1 cellular context compared by ENCODE assay signal in the genomic region with DNA sequence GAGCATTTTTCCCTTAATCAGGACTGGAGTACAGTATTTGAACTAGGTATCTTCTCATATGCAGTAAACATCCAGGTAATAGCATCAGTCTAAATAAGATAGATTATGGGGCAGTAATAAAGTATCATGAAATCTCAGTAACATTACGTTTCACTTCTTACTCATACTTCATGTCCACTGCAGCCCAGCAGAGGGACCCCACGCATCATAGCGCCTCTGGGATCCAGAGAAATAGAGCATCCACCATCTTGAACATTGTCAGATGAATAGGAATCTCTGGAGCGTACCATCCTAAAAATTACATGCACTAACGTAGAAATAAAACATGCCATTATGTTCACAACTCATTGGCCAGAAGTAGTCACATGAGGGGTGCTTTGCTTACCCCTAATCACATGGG.
TF ChIP-seq lines count a peak whose summit lies in the region.

No MANE protein-coding gene starts in this region.

TF ChIP-seq in HEK293, 187 proteins besides CTCF, POLR2A, EP300 and RAD21 (continued from another document):
- TF ChIP-seq, protein P1, sequence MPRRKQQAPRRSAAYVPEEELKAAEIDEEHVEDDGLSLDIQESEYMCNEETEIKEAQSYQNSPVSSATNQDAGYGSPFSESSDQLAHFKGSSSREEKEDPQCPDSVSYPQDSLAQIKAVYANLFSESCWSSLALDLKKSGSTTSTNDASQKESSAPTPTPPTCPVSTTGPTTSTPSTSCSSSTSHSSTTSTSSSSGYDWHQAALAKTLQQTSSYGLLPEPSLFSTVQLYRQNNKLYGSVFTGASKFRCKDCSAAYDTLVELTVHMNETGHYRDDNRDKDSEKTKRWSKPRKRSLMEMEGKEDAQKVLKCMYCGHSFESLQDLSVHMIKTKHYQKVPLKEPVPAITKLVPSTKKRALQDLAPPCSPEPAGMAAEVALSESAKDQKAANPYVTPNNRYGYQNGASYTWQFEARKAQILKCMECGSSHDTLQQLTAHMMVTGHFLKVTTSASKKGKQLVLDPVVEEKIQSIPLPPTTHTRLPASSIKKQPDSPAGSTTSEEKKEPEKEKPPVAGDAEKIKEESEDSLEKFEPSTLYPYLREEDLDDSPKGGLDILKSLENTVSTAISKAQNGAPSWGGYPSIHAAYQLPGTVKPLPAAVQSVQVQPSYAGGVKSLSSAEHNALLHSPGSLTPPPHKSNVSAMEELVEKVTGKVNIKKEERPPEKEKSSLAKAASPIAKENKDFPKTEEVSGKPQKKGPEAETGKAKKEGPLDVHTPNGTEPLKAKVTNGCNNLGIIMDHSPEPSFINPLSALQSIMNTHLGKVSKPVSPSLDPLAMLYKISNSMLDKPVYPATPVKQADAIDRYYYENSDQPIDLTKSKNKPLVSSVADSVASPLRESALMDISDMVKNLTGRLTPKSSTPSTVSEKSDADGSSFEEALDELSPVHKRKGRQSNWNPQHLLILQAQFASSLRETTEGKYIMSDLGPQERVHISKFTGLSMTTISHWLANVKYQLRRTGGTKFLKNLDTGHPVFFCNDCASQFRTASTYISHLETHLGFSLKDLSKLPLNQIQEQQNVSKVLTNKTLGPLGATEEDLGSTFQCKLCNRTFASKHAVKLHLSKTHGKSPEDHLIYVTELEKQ (tag by site-specific recombination; IDR thresholded peaks at IDR 0.05; ENCODE audit: borderline replicate concordance) = no peak
